ENCODE assay signal across 9 cellular contexts in genomic region chr6:148700047-148700712, GRCh38. TPM values are rescaled to one million over a fixed set of nuclear protein-coding genes. Genes with fewer than 3 reads are reported as not detected.
DNase-seq lines count a peak whose midpoint lies in the region; ATAC-seq and TF ChIP-seq lines count a peak whose summit lies in the region.
"Had no signal": no experiment of that assay in that cellular context is flagged by ENCODE, and none has a peak within 500 bp of the region (broad histone marks: within the 10 kb centered on the region; RNA-seq: fewer than 3 reads in every experiment).

No MANE protein-coding gene starts in this region.

- WGBS in heart right ventricle, 2 donors: 56 to 57% methylated on average over 2 of the region's 2 CpGs

- H3K27ac ChIP-seq in heart right ventricle: peak overlapping the region in 3 of 10 donors; percentile 15 to 80 (median 25)

- H3K4me3 Mint-ChIP-seq in brain: peak overlapping the region in 4 of 5 experiments; percentile 19 to 80 (median 58)

- H3K9me3 ChIP-seq in heart right ventricle (peaks cover 0 to 15% (median 0%) of the 10 kb centered on the region in 11 donors), mononuclear cell (ENCODE audit: low read depth, low read length) (no peaks in the 10 kb centered on the region), HAP-1 (no peaks in the 10 kb centered on the region)

- H3K36me3 Mint-ChIP-seq in brain: no peaks in the 10 kb centered on the region

- DNase-seq in heart right ventricle (no peak), Right ventricle myocardium inferior (ENCODE audit: missing footprints) (no peak), HAP-1 (ENCODE audit: low spot score in 2 of 2) (no peak), HPDE6-E6E7 (ENCODE audit: extremely low spot score) (no peak)
- DNase-seq: DMS153 had no signal

- H3K4me1 ChIP-seq in heart right ventricle (peaks cover 0 to 21% (median 3%) of the 10 kb centered on the region in 9 donors), mononuclear cell (ENCODE audit: insufficient read depth, low read length) (peaks cover 11% of the 10 kb centered on the region), HAP-1 (no peaks in the 10 kb centered on the region)

- peaks cover 22% of the 10 kb centered on the region for H3K4me1 Mint-ChIP-seq in brain

- H3K36me3 ChIP-seq in heart right ventricle (no peaks in the 10 kb centered on the region), HAP-1 (replicated peaks) (no peaks in the 10 kb centered on the region)

- H3K27ac Mint-ChIP-seq in brain: peak overlapping the region in 2 of 5 experiments; percentile 48 to 85

- peaks cover 0 to 16% (median 9%) of the 10 kb centered on the region in 5 experiments for H3K9me3 Mint-ChIP-seq in brain

- intact Hi-C loops in heart right ventricle (cut with DNase I) (loop anchor here in 2 of 10 donors (5.0 to 10.0 kb wide), 2 partner anchors 115 to 123 kb away; no protein-coding TSS in a partner anchor), Right ventricle myocardium inferior (cut with DNase I) (loop anchor here (10.0 kb wide), 1 partner anchor 125 kb away; no protein-coding TSS in a partner anchor)

- ATAC-seq in heart right ventricle: peak in 1 of 8 donors; percentile 16
- no peak for ATAC-seq in Right ventricle myocardium inferior
- ATAC-seq in GM21526 (IDR thresholded peaks at IDR 0.05; ENCODE audit: low FRiP score, unreplicated experiment): no peak
- no peak for ATAC-seq in HG02798 (IDR thresholded peaks at IDR 0.05; ENCODE audit: poor library complexity, unreplicated experiment)

- peaks cover 3% of the 10 kb centered on the region for H3K27me3 Mint-ChIP-seq in brain

- in situ Hi-C loops in HAP-1 (cut with MboI; ENCODE audit: low sequenced_read_pairs): no loop called here

- H3K27me3 ChIP-seq in heart right ventricle: no peaks in the 10 kb centered on the region
- H3K27me3 ChIP-seq in mononuclear cell (ENCODE audit: insufficient read depth, low read length): no peaks in the 10 kb centered on the region
- no peaks in the 10 kb centered on the region for H3K27me3 ChIP-seq in HAP-1 (ENCODE audit: low read depth)

- TF ChIP-seq CTCF in heart right ventricle (IDR thresholded peaks at IDR 0.05): peak in 2 of 9 donors; percentile 14 to 16
- no peak for TF ChIP-seq CTCF in brain (conservative IDR thresholded peaks at IDR 0.05)

- H3K4me3 ChIP-seq in heart right ventricle: peak overlapping the region in 6 of 10 donors; percentile 27 to 45 (median 41)
- H3K4me3 ChIP-seq in mononuclear cell (ENCODE audit: low read length): peak overlapping the region; percentile 30
- no peak overlapping the region for H3K4me3 ChIP-seq in HAP-1

RNA-seq across cellular contexts. Expression of gene UST, which starts 46.6 kb away (rescaled TPM):
- total RNA-seq in heart right ventricle: 1 to 10 TPM; 1.6 to 4.1 (median 2.2) TPM
- 1 to 10 TPM; 2.6 to 3.3 TPM for polyA plus RNA-seq in heart right ventricle
- total RNA-seq in Right ventricle myocardium inferior: 4.4 TPM
- 30.5 TPM for polyA plus RNA-seq in brain (ENCODE audit: insufficient read depth, low read depth, low replicate concordance)
- total RNA-seq in mononuclear cell: 1.5 TPM
